In genomic region chr11:119085523-119085878, GRCh38 we compare ENCODE assay signal across 8 cellular contexts. TPM values are rescaled to one million over a fixed set of nuclear protein-coding genes. Genes with fewer than 3 reads are reported as not detected.
DNase-seq lines count a peak whose midpoint lies in the region; ATAC-seq and TF ChIP-seq lines count a peak whose summit lies in the region.

No MANE protein-coding gene starts in this region.

- 13 to 17% methylated on average over 7 to 8 of the region's 10 CpGs for WGBS in mesodermal cell (ENCODE audit: insufficient coverage in 2 of 2), 2 experiments
- 10% methylated on average over 10 of the region's 10 CpGs for WGBS in thymus

- H3K27ac ChIP-seq in breast epithelium: peak overlapping the region; percentile 83 to 95
- peak overlapping the region; percentile 89 for H3K27ac ChIP-seq in mesodermal cell (ENCODE audit: low read depth, low read length, severe bottlenecking)
- peak overlapping the region; percentile 72 for H3K27ac ChIP-seq in thymus (ENCODE audit: low read depth)

- intact Hi-C loops in Right ventricle myocardium inferior (cut with DNase I): loop anchor here (2.0 kb wide), 1 partner anchor 19 kb away; the partner anchor contains the start of gene VPS11
- intact Hi-C loops in cardiac septum (cut with DNase I): loop anchor here (2.0 kb wide), 1 partner anchor 15 kb away; the partner anchor contains the start of gene DPAGT1
- intact Hi-C loops in breast epithelium (cut with DNase I; ENCODE audit: low total_unique reads): loop anchor here (1.0 kb wide), 1 partner anchor 10 kb away; a partner anchor contains a TSS

- TF ChIP-seq POLR2A in NB4 (IDR thresholded peaks at IDR 0.05; ENCODE audit: extremely low read depth, insufficient read length) (no peak), breast epithelium (IDR thresholded peaks at IDR 0.05) (no peak)

- ATAC-seq in Right ventricle myocardium inferior: peak; percentile 2
- ATAC-seq in GM21367 (IDR thresholded peaks at IDR 0.05; ENCODE audit: unreplicated experiment): no peak
- ATAC-seq in HG02759 (IDR thresholded peaks at IDR 0.05; ENCODE audit: unreplicated experiment): no peak

- H3K27me3 ChIP-seq in breast epithelium: no peaks in the 10 kb centered on the region
- no peaks in the 10 kb centered on the region for H3K27me3 ChIP-seq in thymus (ENCODE audit: control insufficient read depth, insufficient read depth)

- H3K36me3 ChIP-seq in breast epithelium (no peaks in the 10 kb centered on the region), mesodermal cell (ENCODE audit: control insufficient read depth, insufficient read depth, low read length) (peaks cover 29% of the 10 kb centered on the region), thymus (ENCODE audit: control insufficient read depth, insufficient read depth) (peaks cover 21% of the 10 kb centered on the region)

- H3K4me1 ChIP-seq in breast epithelium (peaks cover 4 to 7% of the 10 kb centered on the region in 2 donors), mesodermal cell (ENCODE audit: control insufficient read depth, insufficient read depth, low read length, poor library complexity, severe bottlenecking) (peaks cover 9% of the 10 kb centered on the region), thymus (ENCODE audit: control insufficient read depth, insufficient read depth, low read length) (peaks cover 8% of the 10 kb centered on the region)

- H3K4me3 ChIP-seq in NB4 (ENCODE audit: low read depth, low read length) (peak overlapping the region; percentile 98), breast epithelium (peak overlapping the region; percentile 58 to 94 (median 84)), mesodermal cell (ENCODE audit: extremely low read depth, insufficient read depth, low read length, poor library complexity, severe bottlenecking) (peak overlapping the region; percentile 67), thymus (ENCODE audit: low read length) (peak overlapping the region; percentile 83)

- H3K9me3 ChIP-seq in breast epithelium: no peaks in the 10 kb centered on the region
- no peaks in the 10 kb centered on the region for H3K9me3 ChIP-seq in mesodermal cell (ENCODE audit: control insufficient read depth, low read length)
- H3K9me3 ChIP-seq in thymus (ENCODE audit: control insufficient read depth): no peaks in the 10 kb centered on the region

- DNase-seq in Right ventricle myocardium inferior (ENCODE audit: missing footprints) (peak; percentile 66), cardiac septum (ENCODE audit: low spot score) (no peak), NB4 (ENCODE audit: low read depth) (no peak), breast epithelium (ENCODE audit: low spot score in 2 of 2) (no peak)

- TF ChIP-seq CTCF in NB4 (IDR thresholded peaks at IDR 0.05; ENCODE audit: low read depth, low read length) (no peak), breast epithelium (IDR thresholded peaks at IDR 0.05) (no peak)

RNA-seq across cellular contexts. Expression of gene HMBS, which starts 0.8 kb away (rescaled TPM):
- total RNA-seq in Right ventricle myocardium inferior: 22.8 TPM
- 14.7 TPM for total RNA-seq in cardiac septum
- 10 to 100 TPM in 1 of 3 donors, 1 to 10 TPM in 2; 5.6 to 21.6 (median 8.9) TPM for total RNA-seq in breast epithelium
- 38.2 TPM for polyA plus RNA-seq in mesodermal cell (2013, experiment 1 of 2)
- polyA plus RNA-seq in mesodermal cell (2013, experiment 2 of 2): 29.3 TPM
- polyA plus RNA-seq in thymus: 15.5 TPM

RNA-seq across cellular contexts. Expression of gene DPAGT1, which starts 16.2 kb away (rescaled TPM):
- total RNA-seq in Right ventricle myocardium inferior: 21.1 TPM
- 18.9 TPM for total RNA-seq in cardiac septum
- total RNA-seq in breast epithelium: 10 to 100 TPM; 18.4 to 32.5 (median 27.2) TPM
- polyA plus RNA-seq in mesodermal cell (2013, experiment 1 of 2): 53.6 TPM
- polyA plus RNA-seq in mesodermal cell (2013, experiment 2 of 2): 43.7 TPM
- 22.4 TPM for polyA plus RNA-seq in thymus

RNA-seq across cellular contexts. Expression of gene VPS11, which starts 17.9 kb away (rescaled TPM):
- total RNA-seq in Right ventricle myocardium inferior: 19.3 TPM
- 18.5 TPM for total RNA-seq in cardiac septum
- 10 to 100 TPM; 38.0 to 53.9 (median 46.6) TPM for total RNA-seq in breast epithelium
- 35.2 TPM for polyA plus RNA-seq in mesodermal cell (2013, experiment 1 of 2)
- 27.8 TPM for polyA plus RNA-seq in mesodermal cell (2013, experiment 2 of 2)
- polyA plus RNA-seq in thymus: 51.4 TPM

RNA-seq across cellular contexts. Expression of gene C2CD2L, which starts 21.6 kb away (rescaled TPM):
- total RNA-seq in Right ventricle myocardium inferior: 11.8 TPM
- 11.8 TPM for total RNA-seq in cardiac septum
- 1 to 10 TPM; 5.1 to 6.9 (median 6.3) TPM for total RNA-seq in breast epithelium
- 9.9 TPM for polyA plus RNA-seq in mesodermal cell (2013, experiment 1 of 2)
- polyA plus RNA-seq in mesodermal cell (2013, experiment 2 of 2): 8.1 TPM
- polyA plus RNA-seq in thymus: 11.1 TPM

RNA-seq across cellular contexts. Expression of gene HYOU1, which starts 28.5 kb away (rescaled TPM):
- total RNA-seq in Right ventricle myocardium inferior (78.3 TPM), cardiac septum (90.7 TPM), breast epithelium (10 to 100 TPM; 37.0 to 73.7 (median 57.5) TPM)
- 246 TPM for polyA plus RNA-seq in mesodermal cell (2013, experiment 1 of 2)
- 207 TPM for polyA plus RNA-seq in mesodermal cell (2013, experiment 2 of 2)
- 35.5 TPM for polyA plus RNA-seq in thymus
